ENCODE assay signal across 14 cellular contexts in genomic region chr7:81367335-81367801, GRCh38.
DNase-seq lines count a peak whose midpoint lies in the region; ATAC-seq and TF ChIP-seq lines count a peak whose summit lies in the region.
"Had no signal": no experiment of that assay in that cellular context is flagged by ENCODE, and none has a peak within 500 bp of the region (broad histone marks: within the 10 kb centered on the region; RNA-seq: fewer than 3 reads in every experiment).

No MANE protein-coding gene starts in this region.

- H3K4me1 ChIP-seq in GM23248 (ENCODE audit: insufficient read depth) (peaks cover 47% of the 10 kb centered on the region), adipocyte (ENCODE audit: control insufficient read depth, insufficient read depth, low read length) (peaks cover 30% of the 10 kb centered on the region), foreskin keratinocyte (no peaks in the 10 kb centered on the region), gastrocnemius medialis (no peaks in the 10 kb centered on the region)

- TF ChIP-seq CTCF in foreskin keratinocyte (conservative IDR thresholded peaks at IDR 0.05) = no peak
- no peak for TF ChIP-seq CTCF in gastrocnemius medialis (IDR thresholded peaks at IDR 0.05 in 4 of 5, conservative IDR thresholded peaks at IDR 0.05 in 1 of 5)
- TF ChIP-seq CTCF in activated CD8-positive, alpha-beta T cell treated with anti-CD3 and anti-CD28 coated beads for 36 hours (IDR thresholded peaks at IDR 0.05) = no peak

- peaks cover 5% of the 10 kb centered on the region for H3K9me3 Mint-ChIP-seq in natural killer cell treated with Interleukin-12 subunit alpha and Interleukin-12 subunit beta and Interleukin-15 and Interleukin-18, amount 100 ng/mL, for 72 hours
- H3K9me3 Mint-ChIP-seq in activated CD8-positive, alpha-beta memory T cell treated with anti-CD3 and anti-CD28 coated beads, Interleukin-2, amount 10 ng/mL, durations not matched to agents 7 days and 5 days (ENCODE audit: low read depth) = no peaks in the 10 kb centered on the region
- peaks cover 2% of the 10 kb centered on the region for H3K9me3 Mint-ChIP-seq in activated CD8-positive, alpha-beta T cell treated with anti-CD3 and anti-CD28 coated beads for 36 hours

- H3K36me3 ChIP-seq in GM23248 (ENCODE audit: low read depth) (no peaks in the 10 kb centered on the region), adipocyte (ENCODE audit: control insufficient read depth, insufficient read depth, low read length, severe bottlenecking) (no peaks in the 10 kb centered on the region), gastrocnemius medialis (no peaks in the 10 kb centered on the region)
- H3K36me3 ChIP-seq: ovary had no signal

- WGBS in GM23248 (ENCODE audit: low coverage in 1 of 2, low lambda C conversion rate in 2 of 2, missing lambda C conversion rate in 2 of 2), 2 experiments = 18 to 19% methylated on average over 3 of the region's 3 CpGs

- no peak overlapping the region for H3K27ac Mint-ChIP-seq in natural killer cell treated with Interleukin-12 subunit alpha and Interleukin-12 subunit beta and Interleukin-15 and Interleukin-18, amount 100 ng/mL, for 72 hours
- H3K27ac Mint-ChIP-seq in activated CD8-positive, alpha-beta memory T cell treated with anti-CD3 and anti-CD28 coated beads, Interleukin-2, amount 10 ng/mL, durations not matched to agents 7 days and 5 days = no peak overlapping the region
- H3K27ac Mint-ChIP-seq in activated CD8-positive, alpha-beta T cell treated with anti-CD3 and anti-CD28 coated beads for 36 hours = no peak overlapping the region

- TF ChIP-seq POLR2A in gastrocnemius medialis (IDR thresholded peaks at IDR 0.05) = no peak

- no peaks in the 10 kb centered on the region for H3K9me2 ChIP-seq in GM23248 (ENCODE audit: insufficient read depth)

- H3K36me3 Mint-ChIP-seq in natural killer cell treated with Interleukin-12 subunit alpha and Interleukin-12 subunit beta and Interleukin-15 and Interleukin-18, amount 100 ng/mL, for 72 hours = no peaks in the 10 kb centered on the region
- no peaks in the 10 kb centered on the region for H3K36me3 Mint-ChIP-seq in activated CD8-positive, alpha-beta memory T cell treated with anti-CD3 and anti-CD28 coated beads, Interleukin-2, amount 10 ng/mL, durations not matched to agents 7 days and 5 days
- no peaks in the 10 kb centered on the region for H3K36me3 Mint-ChIP-seq in activated CD8-positive, alpha-beta T cell treated with anti-CD3 and anti-CD28 coated beads for 36 hours (ENCODE audit: low read depth)

- intact Hi-C loops in gastrocnemius medialis (cut with DNase I; ENCODE audit: low total_unique reads) = no loop called here
- intact Hi-C loops in posterior vena cava (cut with DNase I) = no loop called here
- intact Hi-C loops in activated CD8-positive, alpha-beta T cell treated with anti-CD3 and anti-CD28 coated beads for 36 hours (cut with micrococcal nuclease) = no loop called here

- no peak overlapping the region for H3K4me3 Mint-ChIP-seq in natural killer cell treated with Interleukin-12 subunit alpha and Interleukin-12 subunit beta and Interleukin-15 and Interleukin-18, amount 100 ng/mL, for 72 hours
- no peak overlapping the region for H3K4me3 Mint-ChIP-seq in activated CD8-positive, alpha-beta memory T cell treated with anti-CD3 and anti-CD28 coated beads, Interleukin-2, amount 10 ng/mL, durations not matched to agents 7 days and 5 days
- no peak overlapping the region for H3K4me3 Mint-ChIP-seq in activated CD8-positive, alpha-beta T cell treated with anti-CD3 and anti-CD28 coated beads for 36 hours

- CTCF ChIA-PET in activated CD8-positive, alpha-beta memory T cell treated with anti-CD3 and anti-CD28 coated beads, Interleukin-2, amount 10 ng/mL, durations not matched to agents 7 days and 5 days (lab: Charles Lee) = no interaction called here
- CTCF ChIA-PET in activated CD8-positive, alpha-beta T cell treated with anti-CD3 and anti-CD28 coated beads for 36 hours (lab: Charles Lee) = no interaction called here

- ATAC-seq in foreskin keratinocyte (no peak), gastrocnemius medialis (peak; percentile 9 to 41)
- no peak for ATAC-seq in natural killer cell treated with Interleukin-12 subunit alpha and Interleukin-12 subunit beta and Interleukin-15 and Interleukin-18, amount 100 ng/mL, for 72 hours
- ATAC-seq in activated CD8-positive, alpha-beta memory T cell treated with anti-CD3 and anti-CD28 coated beads, Interleukin-2, amount 10 ng/mL, durations not matched to agents 7 days and 5 days = no peak
- ATAC-seq in activated CD8-positive, alpha-beta T cell treated with anti-CD3 and anti-CD28 coated beads for 36 hours = no peak

- POLR2A ChIA-PET in activated CD8-positive, alpha-beta T cell treated with anti-CD3 and anti-CD28 coated beads for 36 hours (lab: Charles Lee) = no interaction called here

- DNase-seq in GM23248 (peak; percentile 97), adipocyte (ENCODE audit: low read depth) (peak; percentile 85), foreskin keratinocyte (peak; percentile 2 to 44), gastrocnemius medialis (peak in 1 of 2 donors; percentile 29), posterior vena cava (ENCODE audit: low spot score) (no peak)
- DNase-seq in natural killer cell treated with Interleukin-12 subunit alpha and Interleukin-12 subunit beta and Interleukin-15 and Interleukin-18, amount 100 ng/mL, for 72 hours (ENCODE audit: low spot score) = no peak
- DNase-seq in activated CD8-positive, alpha-beta memory T cell treated with anti-CD3 and anti-CD28 coated beads, Interleukin-2, amount 10 ng/mL, durations not matched to agents 7 days and 5 days = no peak
- DNase-seq in activated CD8-positive, alpha-beta T cell treated with anti-CD3 and anti-CD28 coated beads for 36 hours = no peak
- DNase-seq: activated CD4-positive, alpha-beta T cell treated with anti-CD3 and anti-CD28 coated beads for 48 hours; activated effector memory CD4-positive, alpha-beta T cell treated with anti-CD3 and anti-CD28 coated beads, Interleukin-2, amount 50 U/mL, for 16 hours; foreskin melanocyte; KG1; NCI-H187 treated with DMSO at 0.1 percent for 48 hours; ovary had no signal

- H3K79me2 ChIP-seq in GM23248 (ENCODE audit: insufficient read depth) = no peaks in the 10 kb centered on the region

- no peak overlapping the region for H2AFZ ChIP-seq in GM23248

- H3K4me2 ChIP-seq in GM23248 (ENCODE audit: unreplicated experiment) = peak overlapping the region; percentile 76

- H3K4me3 ChIP-seq in GM23248 = peak overlapping the region; percentile 30
- H3K4me3 ChIP-seq in adipocyte (ENCODE audit: low read length) = peak overlapping the region; percentile 64
- no peak overlapping the region for H3K4me3 ChIP-seq in gastrocnemius medialis
- H3K4me3 ChIP-seq: ovary had no signal

- H3K27ac ChIP-seq in GM23248 (peak overlapping the region; percentile 61), foreskin keratinocyte (no peak overlapping the region), gastrocnemius medialis (no peak overlapping the region)
- H3K27ac ChIP-seq: ovary had no signal

- in situ Hi-C loops in GM23248 (cut with MboI) = no loop called here
- in situ Hi-C loops in gastrocnemius medialis (cut with MboI; ENCODE audit: low sequenced_read_pairs in 4 of 4) = no loop called here

- peaks cover 23% of the 10 kb centered on the region for H3F3A ChIP-seq in GM23248 (ENCODE audit: insufficient read depth)

- H4K20me1 ChIP-seq in GM23248 (ENCODE audit: insufficient read depth) = no peaks in the 10 kb centered on the region

- H3K9ac ChIP-seq in GM23248 (no peak overlapping the region), adipocyte (ENCODE audit: low read length) (peak overlapping the region; percentile 71)

- H3K9me3 ChIP-seq in GM23248 (ENCODE audit: low read depth) (no peaks in the 10 kb centered on the region), adipocyte (ENCODE audit: control insufficient read depth, low read length) (no peaks in the 10 kb centered on the region), gastrocnemius medialis (no peaks in the 10 kb centered on the region)
- H3K9me3 ChIP-seq: ovary had no signal

- no peaks in the 10 kb centered on the region for H3K4me1 Mint-ChIP-seq in natural killer cell treated with Interleukin-12 subunit alpha and Interleukin-12 subunit beta and Interleukin-15 and Interleukin-18, amount 100 ng/mL, for 72 hours (ENCODE audit: low read depth in 2 of 2)
- no peaks in the 10 kb centered on the region for H3K4me1 Mint-ChIP-seq in activated CD8-positive, alpha-beta memory T cell treated with anti-CD3 and anti-CD28 coated beads, Interleukin-2, amount 10 ng/mL, durations not matched to agents 7 days and 5 days
- no peaks in the 10 kb centered on the region for H3K4me1 Mint-ChIP-seq in activated CD8-positive, alpha-beta T cell treated with anti-CD3 and anti-CD28 coated beads for 36 hours (ENCODE audit: low read depth)

- H3K27me3 ChIP-seq in GM23248 (replicated peaks; ENCODE audit: insufficient read depth) (no peaks in the 10 kb centered on the region), adipocyte (replicated peaks; ENCODE audit: control insufficient read depth, insufficient read depth, low read length) (no peaks in the 10 kb centered on the region), foreskin keratinocyte (no peaks in the 10 kb centered on the region), gastrocnemius medialis (no peaks in the 10 kb centered on the region)

- no peaks in the 10 kb centered on the region for H3K27me3 Mint-ChIP-seq in natural killer cell treated with Interleukin-12 subunit alpha and Interleukin-12 subunit beta and Interleukin-15 and Interleukin-18, amount 100 ng/mL, for 72 hours
- H3K27me3 Mint-ChIP-seq in activated CD8-positive, alpha-beta memory T cell treated with anti-CD3 and anti-CD28 coated beads, Interleukin-2, amount 10 ng/mL, durations not matched to agents 7 days and 5 days = no peaks in the 10 kb centered on the region
- H3K27me3 Mint-ChIP-seq in activated CD8-positive, alpha-beta T cell treated with anti-CD3 and anti-CD28 coated beads for 36 hours = no peaks in the 10 kb centered on the region

Comparison
In these comparisons a context has a peak if more than half of its experiments do, and no peak if none do; other contexts are left out.
1. DNase-seq: peak in GM23248 (single experiment), adipocyte (single experiment) and foreskin keratinocyte (2 of 2); none in posterior vena cava (single experiment), natural killer cell treated with Interleukin-12 subunit alpha and Interleukin-12 subunit beta and Interleukin-15 and Interleukin-18, amount 100 ng/mL, for 72 hours (single experiment), activated CD8-positive, alpha-beta memory T cell treated with anti-CD3 and anti-CD28 coated beads, Interleukin-2, amount 10 ng/mL, durations not matched to agents 7 days and 5 days (single experiment) and activated CD8-positive, alpha-beta T cell treated with anti-CD3 and anti-CD28 coated beads for 36 hours (single experiment).
2. H3K4me3 ChIP-seq: peak in GM23248 (single experiment) and adipocyte (single experiment); none in gastrocnemius medialis (0 of 4).
3. ATAC-seq: peak in gastrocnemius medialis (2 of 2); none in foreskin keratinocyte (single experiment), natural killer cell treated with Interleukin-12 subunit alpha and Interleukin-12 subunit beta and Interleukin-15 and Interleukin-18, amount 100 ng/mL, for 72 hours (0 of 2), activated CD8-positive, alpha-beta memory T cell treated with anti-CD3 and anti-CD28 coated beads, Interleukin-2, amount 10 ng/mL, durations not matched to agents 7 days and 5 days (single experiment) and activated CD8-positive, alpha-beta T cell treated with anti-CD3 and anti-CD28 coated beads for 36 hours (single experiment).